Comparison of ENCODE assay signal across 8 cellular contexts in genomic region chr2:240566203-240567136, GRCh38. TPM values are rescaled to one million over a fixed set of nuclear protein-coding genes. Genes with fewer than 3 reads are reported as not detected.
DNase-seq lines count a peak whose midpoint lies in the region; ATAC-seq and TF ChIP-seq lines count a peak whose summit lies in the region.

No MANE protein-coding gene starts in this region.

- peaks cover 0 to 48% (median 19%) of the 10 kb centered on the region in 4 donors for H3K4me1 ChIP-seq in right lobe of liver

- H3K4me3 ChIP-seq in choroid plexus epithelial cell (ENCODE audit: low read depth, low read length) (peak overlapping the region; percentile 43), right lobe of liver (peak overlapping the region; percentile 29 to 78 (median 41))

- H3K27ac ChIP-seq in right lobe of liver, result peak overlapping the region; percentile 52 to 86 (median 83)

- TF ChIP-seq CTCF in choroid plexus epithelial cell (conservative IDR thresholded peaks at IDR 0.05; ENCODE audit: low read depth, low read length), result peak; percentile 68
- peak; percentile 77 to 98 (median 97) for TF ChIP-seq CTCF in right lobe of liver (IDR thresholded peaks at IDR 0.05)

- H3K36me3 ChIP-seq in right lobe of liver, result no peaks in the 10 kb centered on the region

- intact Hi-C loops in right lobe of liver (cut with DNase I), result no loop called here

- no peaks in the 10 kb centered on the region for H3K9me3 ChIP-seq in right lobe of liver

- 0% methylated on average over 9 of the region's 53 CpGs for WGBS in right lobe of liver (ENCODE audit: insufficient coverage, low coverage, low lambda C conversion rate, missing lambda C conversion rate)

- H3K27me3 ChIP-seq in right lobe of liver, result no peaks in the 10 kb centered on the region

- peak; percentile 36 for ATAC-seq in GM18873 (IDR thresholded peaks at IDR 0.05; ENCODE audit: low FRiP score, unreplicated experiment)
- ATAC-seq in HG03103 (IDR thresholded peaks at IDR 0.05; ENCODE audit: low read depth, unreplicated experiment), result peak; percentile 43
- ATAC-seq in right lobe of liver, result peak; percentile 77 to 87 (median 84)

- DNase-seq in AG20443 (ENCODE audit: low spot score) (peak; percentile 93), NCI-H226 (peak; percentile 89), choroid plexus epithelial cell (ENCODE audit: low read depth) (peak; percentile 87), right lobe of liver (peak; percentile 96 to 98 (median 97))
- DNase-seq in activated CD4-positive, alpha-beta T cell treated with anti-CD3 and anti-CD28 coated beads for 4 hours, result peak; percentile 94 to 95
- peak; percentile 95 to 96 for DNase-seq in stimulated activated CD4-positive, alpha-beta T cell treated with anti-CD3 and anti-CD28 coated beads, Interleukin-4, amount 100 ng/mL, for 48 hours (ENCODE audit: low read depth in 2 of 2)

- TF ChIP-seq POLR2A in right lobe of liver (IDR thresholded peaks at IDR 0.05), result peak; percentile 73

RNA-seq across cellular contexts. Expression of gene RNPEPL1, which starts 1.8 kb away (rescaled TPM):
- total RNA-seq in right lobe of liver, result 100 to 1,000 TPM in 1 of 6 experiments, 10 to 100 TPM in 5; 24.7 to 105 (median 31.0) TPM

RNA-seq across cellular contexts. Expression of gene DUSP28, which starts 6.3 kb away (rescaled TPM):
- 1 to 10 TPM; 1.3 to 3.5 (median 2.1) TPM for total RNA-seq in right lobe of liver

RNA-seq across cellular contexts. Expression of gene ANKMY1, which starts 8.7 kb away (rescaled TPM):
- total RNA-seq in right lobe of liver, result 10 to 100 TPM in 1 of 6 experiments, 1 to 10 TPM in 5; 6.6 to 11.0 (median 9.0) TPM

RNA-seq across cellular contexts. Expression of gene CAPN10, which starts 20.1 kb away (rescaled TPM):
- total RNA-seq in right lobe of liver, result 10 to 100 TPM in 2 of 6 experiments, 1 to 10 TPM in 4; 7.2 to 13.8 (median 9.1) TPM

RNA-seq across cellular contexts. Expression of gene GPR35, which starts 58.8 kb away (rescaled TPM):
- total RNA-seq in right lobe of liver, result 1 to 10 TPM in 2 of 6 experiments, under 1 TPM in 4; 0.11 to 1.2 (median 0.72) TPM

Comparison
In these comparisons a context has a peak if more than half of its experiments do, and no peak if none do; other contexts are left out.
1. Peak in every context shown above with its lines: DNase-seq, ATAC-seq, H3K4me3 ChIP-seq and H3K27ac ChIP-seq.